ENCODE assay signal across 9 cellular contexts in the genomic region with DNA sequence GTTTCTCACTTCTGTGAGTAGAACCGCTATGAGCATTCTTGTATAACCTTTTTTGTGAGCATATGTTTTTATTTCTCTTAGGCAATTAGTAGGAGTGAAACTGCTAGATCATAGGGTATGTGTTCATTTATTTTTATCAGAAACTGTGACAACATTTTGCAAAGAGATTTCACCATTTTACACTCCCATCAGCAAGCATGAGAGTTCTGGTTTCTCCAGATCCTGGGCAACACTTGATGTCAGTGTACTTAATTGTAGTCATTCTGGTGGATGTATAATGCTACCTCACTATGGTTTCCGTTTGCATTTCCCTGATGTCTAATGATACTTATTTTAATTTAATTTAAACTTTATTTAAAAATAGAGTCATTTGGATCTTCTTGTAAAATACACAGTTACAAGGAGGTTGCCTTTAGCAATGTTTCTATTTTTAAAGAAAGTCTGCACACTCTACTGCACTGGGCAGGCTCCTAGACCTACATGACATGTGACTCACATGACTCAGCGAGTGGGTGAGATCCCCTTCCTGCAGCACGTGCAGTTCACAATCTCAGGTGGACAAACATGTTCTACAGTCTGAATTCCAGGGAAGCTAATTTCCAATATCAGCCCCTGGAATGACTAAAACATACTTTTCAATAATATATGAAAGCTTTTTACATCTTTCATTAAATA.
A peak's percentile ranks its signal among the peaks of the same experiment; 100 is the strongest.
DNase-seq lines count a peak whose midpoint lies in the region; ATAC-seq and TF ChIP-seq lines count a peak whose summit lies in the region.
"Had no signal": no experiment of that assay in that cellular context is flagged by ENCODE, and none has a peak within 500 bp of the region (broad histone marks: within the 10 kb centered on the region; RNA-seq: fewer than 3 reads in every experiment).

No MANE protein-coding gene starts in this region.

- H4K91ac ChIP-seq in H9 (ENCODE audit: insufficient read length, low read depth, low read length): no peak overlapping the region

- H3K56ac ChIP-seq in H9 (ENCODE audit: insufficient read length, low read depth, low read length): no peak overlapping the region

- H3T11ph ChIP-seq in H9 (ENCODE audit: low read length): no peak overlapping the region

- H3K14ac ChIP-seq in H9 (ENCODE audit: insufficient read depth, low read length): no peak overlapping the region

- no peaks in the 10 kb centered on the region for H3K79me2 ChIP-seq in H9 (ENCODE audit: insufficient read depth, low read length)

- H3K4ac ChIP-seq in H9 (ENCODE audit: low read depth, low read length): no peak overlapping the region

- H3K4me1 Mint-ChIP-seq in type B pancreatic cell (ENCODE audit: unreplicated experiment) (peaks cover 5% of the 10 kb centered on the region), H9 (peaks cover 11 to 24% of the 10 kb centered on the region in 2 experiments)

- H2BK15ac ChIP-seq in H9 (ENCODE audit: low read depth, low read length): no peak overlapping the region

- TF ChIP-seq CTCF in left ventricle myocardium inferior (IDR thresholded peaks at IDR 0.05; ENCODE audit: borderline replicate concordance) (no peak), heart left ventricle (IDR thresholded peaks at IDR 0.05) (no peak), type B pancreatic cell (conservative IDR thresholded peaks at IDR 0.05) (no peak), H9 (conservative IDR thresholded peaks at IDR 0.05) (no peak)

- H3K23me2 ChIP-seq in H9 (ENCODE audit: insufficient read length, low read depth, low read length, poor library complexity, severe bottlenecking): no peaks in the 10 kb centered on the region

- H3K9me3 Mint-ChIP-seq in type B pancreatic cell (peaks cover 5% of the 10 kb centered on the region), H9 (no peaks in the 10 kb centered on the region; a peak in 1 of 5 replicates)

- no peak overlapping the region for H4K8ac ChIP-seq in H9 (replicated peaks; ENCODE audit: insufficient read length, low read depth, low read length)

- peaks cover 7% of the 10 kb centered on the region for H3K36me3 Mint-ChIP-seq in type B pancreatic cell
- peaks cover 9 to 33% (median 23%) of the 10 kb centered on the region in 3 experiments for H3K36me3 Mint-ChIP-seq in H9 (ENCODE audit: insufficient read depth in 1 of 3, low read depth in 3 of 3)

- no peak overlapping the region for H2BK12ac ChIP-seq in H9 (ENCODE audit: insufficient read length, low read depth, low read length)

- DNase-seq in Right ventricle myocardium superior: no peak
- DNase-seq in left ventricle myocardium inferior: no peak
- peak; percentile 74 to 97 for DNase-seq in NOMO-1 (lab: John Stamatoyannopoulos, UW; ENCODE audit: unreplicated experiment in 2 of 2)
- no peak for DNase-seq in heart left ventricle
- no peak for DNase-seq in type B pancreatic cell (ENCODE audit: extremely low spot score, unreplicated experiment)
- no peak for DNase-seq in H9

- H2AFZ ChIP-seq in H9 (ENCODE audit: low read length): no peak overlapping the region

- no peak overlapping the region for H3K4me2 ChIP-seq in H9 (ENCODE audit: insufficient read depth, insufficient read length, low read length)

- intact Hi-C loops in Right ventricle myocardium superior (cut with DNase I) (no loop called here), left ventricle myocardium inferior (cut with micrococcal nuclease) (no loop called here), heart left ventricle (cut with DNase I) (loop anchor here in 1 of 10 donors (5.0 kb wide), 1 partner anchor 51 kb away; no protein-coding TSS in a partner anchor)

- peaks cover 16% of the 10 kb centered on the region for H3K9me3 ChIP-seq in left ventricle myocardium inferior (replicated peaks)
- peaks cover 0 to 29% (median 0%) of the 10 kb centered on the region in 12 donors for H3K9me3 ChIP-seq in heart left ventricle
- no peaks in the 10 kb centered on the region for H3K9me3 ChIP-seq in H9 (ENCODE audit: control insufficient read depth, low read depth, low read length)
- H3K9me3 ChIP-seq: thoracic aorta had no signal

- 45 to 50% (median 47%) methylated on average over 4 of the region's 4 CpGs for WGBS in heart left ventricle, 4 donors
- WGBS in H9 (ENCODE audit: extremely low coverage, insufficient read length, low lambda C conversion rate): no CpG with 5 or more reads among the region's 4 CpGs

- H4K20me1 ChIP-seq in H9 (ENCODE audit: control insufficient read depth, insufficient read depth, insufficient read length): no peaks in the 10 kb centered on the region

- H3K27ac Mint-ChIP-seq in type B pancreatic cell (peak overlapping the region; percentile 17), H9 (no peak overlapping the region)

- H3K9ac ChIP-seq in H9 (ENCODE audit: extremely low read depth, insufficient read length, low read length): no peak overlapping the region

- no peak overlapping the region for H3K23ac ChIP-seq in H9 (ENCODE audit: insufficient read length, low read depth, low read length)

- H3K27ac ChIP-seq in left ventricle myocardium inferior (replicated peaks) (no peak overlapping the region), heart left ventricle (peak overlapping the region in 1 of 12 donors; percentile 21), H9 (ENCODE audit: insufficient read length, low read depth, low read length) (no peak overlapping the region)
- H3K27ac ChIP-seq: thoracic aorta had no signal

- H3K27me3 ChIP-seq in left ventricle myocardium inferior (ENCODE audit: low read depth) (no peaks in the 10 kb centered on the region), heart left ventricle (peaks cover 0 to 5% (median 0%) of the 10 kb centered on the region in 9 donors), H9 (ENCODE audit: insufficient read depth, low read length) (no peaks in the 10 kb centered on the region)

- H3K79me1 ChIP-seq in H9 (ENCODE audit: insufficient read depth, low read depth, low read length, poor library complexity, severe bottlenecking): no peaks in the 10 kb centered on the region

- ATAC-seq in Right ventricle myocardium superior (ENCODE audit: poor library complexity) (peak; percentile 86), heart left ventricle (peak in 3 of 4 donors; percentile 80 to 86 (median 80)), GM21423 (IDR thresholded peaks at IDR 0.05; ENCODE audit: unreplicated experiment) (no peak), GM21528 (IDR thresholded peaks at IDR 0.05; ENCODE audit: low FRiP score, unreplicated experiment) (no peak)

- TF ChIP-seq POLR2A in heart left ventricle (IDR thresholded peaks at IDR 0.05): no peak

- H4K5ac ChIP-seq in H9 (ENCODE audit: insufficient read length, low read depth, low read length): no peak overlapping the region

- H3K27me3 Mint-ChIP-seq in type B pancreatic cell (no peaks in the 10 kb centered on the region), H9 (ENCODE audit: low read depth) (no peaks in the 10 kb centered on the region)

- H2BK20ac ChIP-seq in H9 (ENCODE audit: low read depth, low read length, poor library complexity, severe bottlenecking): no peak overlapping the region

- H3K36me3 ChIP-seq in left ventricle myocardium inferior (no peaks in the 10 kb centered on the region), heart left ventricle (no peaks in the 10 kb centered on the region)
- H3K36me3 ChIP-seq: thoracic aorta had no signal

- H3K18ac ChIP-seq in H9 (ENCODE audit: insufficient read length, low read depth, low read length): no peak overlapping the region

- H3K4me3 ChIP-seq in left ventricle myocardium inferior (no peak overlapping the region), heart left ventricle (no peak overlapping the region)
- H3K4me3 ChIP-seq: thoracic aorta had no signal

- H2AK5ac ChIP-seq in H9 (ENCODE audit: insufficient read length, low read length): no peak overlapping the region

- no peak overlapping the region for H3K4me3 Mint-ChIP-seq in type B pancreatic cell
- H3K4me3 Mint-ChIP-seq in H9: no peak overlapping the region

- H3K4me1 ChIP-seq in left ventricle myocardium inferior (peaks cover 5% of the 10 kb centered on the region), heart left ventricle (peaks cover 0 to 20% (median 0%) of the 10 kb centered on the region in 12 donors), H9 (ENCODE audit: insufficient read depth, low read length) (no peaks in the 10 kb centered on the region; the same call in 1 of the 2 replicates)

- no peak overlapping the region for H2BK120ac ChIP-seq in H9 (ENCODE audit: low read depth, low read length, poor library complexity, severe bottlenecking)

- H2BK5ac ChIP-seq in H9 (ENCODE audit: insufficient read length, low read length): no peak overlapping the region

Comparison
In these comparisons a context has a peak if more than half of its experiments do, and no peak if none do; other contexts are left out.
1. ATAC-seq: peak in Right ventricle myocardium superior (single experiment) and heart left ventricle (3 of 4); none in GM21423 (single experiment) and GM21528 (single experiment).
2. DNase-seq: peak in NOMO-1 (2 of 2); none in Right ventricle myocardium superior (single experiment), left ventricle myocardium inferior (single experiment), heart left ventricle (0 of 5), type B pancreatic cell (single experiment) and H9 (single experiment).